1 cellular context compared by ENCODE assay signal in the genomic region with DNA sequence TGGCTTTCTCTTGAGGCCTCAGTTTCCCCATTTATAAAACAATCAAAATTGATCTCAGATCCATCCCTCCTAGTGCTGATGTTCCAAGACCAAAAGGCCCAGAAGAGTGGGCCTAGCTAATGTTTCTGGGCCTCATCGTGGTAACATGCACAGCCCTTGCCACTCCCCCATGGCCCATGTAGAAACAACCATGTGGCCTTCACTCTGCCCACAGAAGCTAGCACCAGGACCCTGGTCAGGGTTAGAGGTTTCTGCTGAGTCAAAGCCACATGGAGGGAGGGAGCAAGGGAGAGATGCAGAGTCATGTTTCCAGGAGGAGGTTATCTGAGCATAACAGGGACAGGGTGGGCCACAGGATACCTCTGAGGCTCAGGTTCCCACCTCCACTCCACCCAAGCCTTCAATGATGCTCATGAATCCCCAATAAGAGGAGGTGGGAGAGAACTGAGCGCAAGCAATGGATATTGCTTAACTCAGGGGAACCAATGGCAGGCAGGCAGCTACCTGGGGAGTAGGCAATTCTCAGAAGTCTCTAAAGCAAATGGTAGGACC.
TF ChIP-seq lines count a peak whose summit lies in the region.

No MANE protein-coding gene starts in this region.

TF ChIP-seq in K562, 482 proteins besides CTCF, POLR2A, EP300 and RAD21 (continued from another document and continues in another):
- no peak; the same call in 1 of the 2 replicates for TF ChIP-seq MTA3 (IDR thresholded peaks at IDR 0.05; ENCODE audit: borderline replicate concordance)
- TF ChIP-seq PTRF (tag; IDR thresholded peaks at IDR 0.05) = peak; percentile 60; the same call in 1 of the 2 replicates
- TF ChIP-seq MXD1 (CRISPR knock-in tag; IDR thresholded peaks at IDR 0.05; ENCODE audit: borderline replicate concordance, poor library complexity, severe bottlenecking) = peak; percentile 21
- 0 out of 3 replicates have a peak, but pooled peaks of 1 of the 2 experiments have one; percentile 7 for TF ChIP-seq CBX3 (IDR thresholded peaks at IDR 0.05; ENCODE audit: borderline replicate concordance in 1 of 2, low read length in 2 of 2)
- no peak for TF ChIP-seq CHCHD3 (CRISPR knock-in tag; IDR thresholded peaks at IDR 0.05)
- TF ChIP-seq CAMTA2 (CRISPR knock-in tag; conservative IDR thresholded peaks at IDR 0.05) = peak; percentile 83; the same call in 1 of the 2 replicates
- peak; percentile 89 for TF ChIP-seq CEBPB (tag; IDR thresholded peaks at IDR 0.05)
- peak; percentile 76 for TF ChIP-seq SMAD4 (CRISPR knock-in tag; conservative IDR thresholded peaks at IDR 0.05)
- TF ChIP-seq ZNF316 (IDR thresholded peaks at IDR 0.05) = peak; percentile 99
- TF ChIP-seq, protein P1, sequence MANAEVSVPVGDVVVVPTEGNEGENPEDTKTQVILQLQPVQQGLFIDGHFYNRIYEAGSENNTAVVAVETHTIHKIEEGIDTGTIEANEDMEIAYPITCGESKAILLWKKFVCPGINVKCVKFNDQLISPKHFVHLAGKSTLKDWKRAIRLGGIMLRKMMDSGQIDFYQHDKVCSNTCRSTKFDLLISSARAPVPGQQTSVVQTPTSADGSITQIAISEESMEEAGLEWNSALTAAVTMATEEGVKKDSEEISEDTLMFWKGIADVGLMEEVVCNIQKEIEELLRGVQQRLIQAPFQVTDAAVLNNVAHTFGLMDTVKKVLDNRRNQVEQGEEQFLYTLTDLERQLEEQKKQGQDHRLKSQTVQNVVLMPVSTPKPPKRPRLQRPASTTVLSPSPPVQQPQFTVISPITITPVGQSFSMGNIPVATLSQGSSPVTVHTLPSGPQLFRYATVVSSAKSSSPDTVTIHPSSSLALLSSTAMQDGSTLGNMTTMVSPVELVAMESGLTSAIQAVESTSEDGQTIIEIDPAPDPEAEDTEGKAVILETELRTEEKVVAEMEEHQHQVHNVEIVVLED (CRISPR knock-in tag; IDR thresholded peaks at IDR 0.05) = no peak
- no peak for TF ChIP-seq NFXL1 (CRISPR knock-in tag; IDR thresholded peaks at IDR 0.05)
- TF ChIP-seq SMARCE1 (IDR thresholded peaks at IDR 0.05) = peak; percentile 74; the same call in 1 of the 2 replicates
- TF ChIP-seq ZNF586 (CRISPR knock-in tag; conservative IDR thresholded peaks at IDR 0.05) = no peak
- TF ChIP-seq NONO (IDR thresholded peaks at IDR 0.05; ENCODE audit: low read depth in 2 of 2, low read length in 1 of 2) = no peak
- no peak for TF ChIP-seq ZNF512 (tag; IDR thresholded peaks at IDR 0.05)
- TF ChIP-seq ZSCAN29 (IDR thresholded peaks at IDR 0.05) = no peak
- TF ChIP-seq ARID3B (CRISPR knock-in tag; IDR thresholded peaks at IDR 0.05; ENCODE audit: borderline replicate concordance) = no peak
- TF ChIP-seq, protein P2, sequence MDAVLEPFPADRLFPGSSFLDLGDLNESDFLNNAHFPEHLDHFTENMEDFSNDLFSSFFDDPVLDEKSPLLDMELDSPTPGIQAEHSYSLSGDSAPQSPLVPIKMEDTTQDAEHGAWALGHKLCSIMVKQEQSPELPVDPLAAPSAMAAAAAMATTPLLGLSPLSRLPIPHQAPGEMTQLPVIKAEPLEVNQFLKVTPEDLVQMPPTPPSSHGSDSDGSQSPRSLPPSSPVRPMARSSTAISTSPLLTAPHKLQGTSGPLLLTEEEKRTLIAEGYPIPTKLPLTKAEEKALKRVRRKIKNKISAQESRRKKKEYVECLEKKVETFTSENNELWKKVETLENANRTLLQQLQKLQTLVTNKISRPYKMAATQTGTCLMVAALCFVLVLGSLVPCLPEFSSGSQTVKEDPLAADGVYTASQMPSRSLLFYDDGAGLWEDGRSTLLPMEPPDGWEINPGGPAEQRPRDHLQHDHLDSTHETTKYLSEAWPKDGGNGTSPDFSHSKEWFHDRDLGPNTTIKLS (IDR thresholded peaks at IDR 0.05; ENCODE audit: borderline replicate concordance, low read depth) = no peak
- TF ChIP-seq ARNT (IDR thresholded peaks at IDR 0.05) = 0 out of 4 replicates have a peak, but pooled peaks of 1 of the 2 experiments have one; percentile 49
- no peak for TF ChIP-seq GATAD2B (IDR thresholded peaks at IDR 0.05; ENCODE audit: borderline replicate concordance)
- no peak for TF ChIP-seq SMC3 (conservative IDR thresholded peaks at IDR 0.05; ENCODE audit: insufficient read depth, low read depth, low read length)
- peak; percentile 88; the same call in 1 of the 2 replicates for TF ChIP-seq CTBP1 (IDR thresholded peaks at IDR 0.05; ENCODE audit: borderline replicate concordance)
- TF ChIP-seq ZNF707 (CRISPR knock-in tag; conservative IDR thresholded peaks at IDR 0.05) = no peak
- peak; percentile 96 for TF ChIP-seq STAT5A (IDR thresholded peaks at IDR 0.05; ENCODE audit: borderline replicate concordance, low read length)
- TF ChIP-seq TEAD1 (CRISPR knock-in tag; IDR thresholded peaks at IDR 0.05) = peak in 1 of 2 experiments; percentile 80; a peak in 2 of 4 replicates
- peak; percentile 80 for TF ChIP-seq MXI1 (IDR thresholded peaks at IDR 0.05; ENCODE audit: low read depth, low read length)
- TF ChIP-seq RNF2 (IDR thresholded peaks at IDR 0.05) = 0 out of 2 replicates have a peak, but pooled peaks have one; percentile 60
- TF ChIP-seq FOXJ3 (CRISPR knock-in tag; IDR thresholded peaks at IDR 0.05) = no peak
- no peak for TF ChIP-seq HMGN3 (IDR thresholded peaks at IDR 0.05; ENCODE audit: borderline replicate concordance, extremely low read depth, insufficient read length, low read depth, low read length)
- TF ChIP-seq GATAD2A (IDR thresholded peaks at IDR 0.05) = 0 out of 2 replicates have a peak, but pooled peaks have one; percentile 38
- peak; percentile 93 for TF ChIP-seq DPF2 (IDR thresholded peaks at IDR 0.05)
- TF ChIP-seq, protein P3, sequence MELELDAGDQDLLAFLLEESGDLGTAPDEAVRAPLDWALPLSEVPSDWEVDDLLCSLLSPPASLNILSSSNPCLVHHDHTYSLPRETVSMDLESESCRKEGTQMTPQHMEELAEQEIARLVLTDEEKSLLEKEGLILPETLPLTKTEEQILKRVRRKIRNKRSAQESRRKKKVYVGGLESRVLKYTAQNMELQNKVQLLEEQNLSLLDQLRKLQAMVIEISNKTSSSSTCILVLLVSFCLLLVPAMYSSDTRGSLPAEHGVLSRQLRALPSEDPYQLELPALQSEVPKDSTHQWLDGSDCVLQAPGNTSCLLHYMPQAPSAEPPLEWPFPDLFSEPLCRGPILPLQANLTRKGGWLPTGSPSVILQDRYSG (tag; conservative IDR thresholded peaks at IDR 0.05; ENCODE audit: low read depth) = peak; percentile 82
- no peak for TF ChIP-seq ZKSCAN1 (IDR thresholded peaks at IDR 0.05; ENCODE audit: low read depth, low read length)
- TF ChIP-seq ZBTB1 (CRISPR knock-in tag; IDR thresholded peaks at IDR 0.05; ENCODE audit: borderline replicate concordance, low read depth) = no peak
- TF ChIP-seq, protein P4, sequence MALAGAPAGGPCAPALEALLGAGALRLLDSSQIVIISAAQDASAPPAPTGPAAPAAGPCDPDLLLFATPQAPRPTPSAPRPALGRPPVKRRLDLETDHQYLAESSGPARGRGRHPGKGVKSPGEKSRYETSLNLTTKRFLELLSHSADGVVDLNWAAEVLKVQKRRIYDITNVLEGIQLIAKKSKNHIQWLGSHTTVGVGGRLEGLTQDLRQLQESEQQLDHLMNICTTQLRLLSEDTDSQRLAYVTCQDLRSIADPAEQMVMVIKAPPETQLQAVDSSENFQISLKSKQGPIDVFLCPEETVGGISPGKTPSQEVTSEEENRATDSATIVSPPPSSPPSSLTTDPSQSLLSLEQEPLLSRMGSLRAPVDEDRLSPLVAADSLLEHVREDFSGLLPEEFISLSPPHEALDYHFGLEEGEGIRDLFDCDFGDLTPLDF (CRISPR knock-in tag; IDR thresholded peaks at IDR 0.05) = no peak
- peak; percentile 33 for TF ChIP-seq CCNT2 (IDR thresholded peaks at IDR 0.05; ENCODE audit: borderline replicate concordance, extremely low read depth, insufficient read length, low read depth, low read length)
- peak; percentile 28; the same call in 1 of the 2 replicates for TF ChIP-seq NFRKB (IDR thresholded peaks at IDR 0.05; ENCODE audit: low read depth)
- TF ChIP-seq IFI16 (CRISPR knock-in tag; IDR thresholded peaks at IDR 0.05) = 0 out of 2 replicates have a peak, but pooled peaks have one; percentile 16
- TF ChIP-seq TCFL5 (CRISPR knock-in tag; conservative IDR thresholded peaks at IDR 0.05) = 0 out of 2 replicates have a peak, but pooled peaks have one; percentile 59
- TF ChIP-seq, protein P5, sequence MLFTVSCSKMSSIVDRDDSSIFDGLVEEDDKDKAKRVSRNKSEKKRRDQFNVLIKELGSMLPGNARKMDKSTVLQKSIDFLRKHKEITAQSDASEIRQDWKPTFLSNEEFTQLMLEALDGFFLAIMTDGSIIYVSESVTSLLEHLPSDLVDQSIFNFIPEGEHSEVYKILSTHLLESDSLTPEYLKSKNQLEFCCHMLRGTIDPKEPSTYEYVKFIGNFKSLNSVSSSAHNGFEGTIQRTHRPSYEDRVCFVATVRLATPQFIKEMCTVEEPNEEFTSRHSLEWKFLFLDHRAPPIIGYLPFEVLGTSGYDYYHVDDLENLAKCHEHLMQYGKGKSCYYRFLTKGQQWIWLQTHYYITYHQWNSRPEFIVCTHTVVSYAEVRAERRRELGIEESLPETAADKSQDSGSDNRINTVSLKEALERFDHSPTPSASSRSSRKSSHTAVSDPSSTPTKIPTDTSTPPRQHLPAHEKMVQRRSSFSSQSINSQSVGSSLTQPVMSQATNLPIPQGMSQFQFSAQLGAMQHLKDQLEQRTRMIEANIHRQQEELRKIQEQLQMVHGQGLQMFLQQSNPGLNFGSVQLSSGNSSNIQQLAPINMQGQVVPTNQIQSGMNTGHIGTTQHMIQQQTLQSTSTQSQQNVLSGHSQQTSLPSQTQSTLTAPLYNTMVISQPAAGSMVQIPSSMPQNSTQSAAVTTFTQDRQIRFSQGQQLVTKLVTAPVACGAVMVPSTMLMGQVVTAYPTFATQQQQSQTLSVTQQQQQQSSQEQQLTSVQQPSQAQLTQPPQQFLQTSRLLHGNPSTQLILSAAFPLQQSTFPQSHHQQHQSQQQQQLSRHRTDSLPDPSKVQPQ (CRISPR knock-in tag; IDR thresholded peaks at IDR 0.05; ENCODE audit: borderline replicate concordance) = no peak
- TF ChIP-seq HNRNPLL (IDR thresholded peaks at IDR 0.05; ENCODE audit: low read depth, low read length, poor library complexity, severe bottlenecking) = peak; percentile 42
- peak; percentile 31 for TF ChIP-seq TAF1 (IDR thresholded peaks at IDR 0.05; ENCODE audit: control insufficient read depth, extremely low read depth, insufficient read depth, low read length, severe bottlenecking)
- TF ChIP-seq AFF1 (IDR thresholded peaks at IDR 0.05; ENCODE audit: low read depth in 1 of 2, partially characterized antibody in 2 of 2) = no peak
- no peak for TF ChIP-seq HNRNPUL1 (IDR thresholded peaks at IDR 0.05; ENCODE audit: low read length)
